ENCODE assay signal across 23 cellular contexts in the genomic region with DNA sequence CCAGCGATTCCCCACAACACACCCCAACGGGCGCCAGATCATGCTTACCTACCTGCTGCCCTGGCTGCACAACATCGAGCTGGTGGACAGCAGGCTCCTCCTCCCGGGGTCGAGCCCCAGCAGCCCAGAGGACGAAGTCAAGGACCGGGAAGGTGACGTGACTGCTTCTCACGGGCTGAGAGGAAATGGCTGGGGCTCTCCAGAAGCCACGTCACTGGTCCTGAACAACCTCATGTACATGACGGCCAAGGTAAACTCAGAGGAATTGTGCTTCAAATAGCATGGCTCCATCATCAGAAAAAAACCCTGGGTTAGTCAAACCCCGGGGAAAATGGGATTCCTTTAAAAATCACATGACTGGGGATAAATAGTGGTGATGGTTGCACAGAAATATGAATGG.
DNase-seq lines count a peak whose midpoint lies in the region; ATAC-seq, FAIRE-seq and TF ChIP-seq lines count a peak whose summit lies in the region.
"Had no signal": no experiment of that assay in that cellular context is flagged by ENCODE, and none has a peak within 500 bp of the region (broad histone marks: within the 10 kb centered on the region; RNA-seq: fewer than 3 reads in every experiment).

No MANE protein-coding gene starts in this region.

- CTCF ChIA-PET in WTC11 (lab: Charles Lee), result interaction anchor here (0.5 kb wide), 1 partner anchor 205 kb away, joined by 4 read pairs; no protein-coding TSS in a partner anchor

- ATAC-seq in WTC11, result 0 out of 2 replicates have a peak, but pooled peaks have one; percentile 19
- peak; percentile 56 for ATAC-seq in aorta (ENCODE audit: low FRiP score)
- no peak for ATAC-seq in GM21737 (IDR thresholded peaks at IDR 0.05; ENCODE audit: unreplicated experiment)
- ATAC-seq: HepG2 had no signal

- H4K20me1 ChIP-seq in osteoblast (ENCODE audit: insufficient read depth, low read length), result no peaks in the 10 kb centered on the region

- H3K9me3 Mint-ChIP-seq in WTC11, result no peaks in the 10 kb centered on the region
- H3K9me3 Mint-ChIP-seq: CD8-positive, alpha-beta memory T cell; GM23338 had no signal

- H2AFZ ChIP-seq in osteoblast (ENCODE audit: low read length), result no peak overlapping the region
- H2AFZ ChIP-seq: GM23338 had no signal

- in situ Hi-C loops in brain microvascular endothelial cell (cut with HindIII; ENCODE audit: low pct_ligation_motif_present, low sequenced_read_pairs), result no loop called here

- H3K27ac Mint-ChIP-seq in WTC11, result peak overlapping the region; percentile 21; the same call in 1 of the 2 replicates
- H3K27ac Mint-ChIP-seq: CD4-positive, CD25-positive, alpha-beta regulatory T cell; GM23338 had no signal

- H3K79me2 ChIP-seq in osteoblast (ENCODE audit: insufficient read depth, low read length), result no peaks in the 10 kb centered on the region

- no peaks in the 10 kb centered on the region for H3K9me3 ChIP-seq in osteoblast (ENCODE audit: low read depth, low read length)
- H3K9me3 ChIP-seq in aorta (ENCODE audit: control insufficient read depth, low read length), result no peaks in the 10 kb centered on the region
- H3K9me3 ChIP-seq in small intestine (ENCODE audit: control insufficient read depth, low read depth), result no peaks in the 10 kb centered on the region
- H3K9me3 ChIP-seq: BE2C had no signal

- FAIRE-seq in small intestine (lab: Jason Lieb, UNC), result no peak
- FAIRE-seq: A204.1, GM12891, H54, HepG2 had no signal

- no peaks in the 10 kb centered on the region for H3K36me3 Mint-ChIP-seq in WTC11
- H3K36me3 Mint-ChIP-seq: CD4-positive, CD25-positive, alpha-beta regulatory T cell had no signal

- no peak overlapping the region for H3K4me3 Mint-ChIP-seq in WTC11
- H3K4me3 Mint-ChIP-seq: CD4-positive, CD25-positive, alpha-beta regulatory T cell; CD8-positive, alpha-beta memory T cell; GM23338 had no signal

- no peak for TF ChIP-seq CTCF in WTC11 (IDR thresholded peaks at IDR 0.05)
- no peak for TF ChIP-seq CTCF in brain microvascular endothelial cell (IDR thresholded peaks at IDR 0.05; ENCODE audit: low read depth, low read length, missing control alignments)
- TF ChIP-seq CTCF in osteoblast (IDR thresholded peaks at IDR 0.05; ENCODE audit: extremely low read depth, low read depth, low read length), result no peak

- POLR2A ChIA-PET in WTC11 (lab: Charles Lee), result no interaction called here

- peaks cover 19% of the 10 kb centered on the region for H3K4me1 Mint-ChIP-seq in WTC11
- H3K4me1 Mint-ChIP-seq: CD4-positive, CD25-positive, alpha-beta regulatory T cell; CD8-positive, alpha-beta memory T cell had no signal

- H3K4me3 ChIP-seq in brain microvascular endothelial cell (ENCODE audit: low read depth, low read length), result no peak overlapping the region
- H3K4me3 ChIP-seq in osteoblast (ENCODE audit: insufficient read depth, low read length), result no peak overlapping the region
- H3K4me3 ChIP-seq in aorta (ENCODE audit: low read length in 2 of 2), result no peak overlapping the region
- no peak overlapping the region for H3K4me3 ChIP-seq in small intestine (ENCODE audit: low read depth in 1 of 2, low read length in 2 of 2)
- H3K4me3 ChIP-seq: GM23338 had no signal

- H3K27me3 Mint-ChIP-seq in WTC11 (ENCODE audit: low read depth), result no peaks in the 10 kb centered on the region

- no peak overlapping the region for H3K4me2 ChIP-seq in osteoblast (ENCODE audit: insufficient read depth, low read length)
- H3K4me2 ChIP-seq: GM23338 had no signal

- no peaks in the 10 kb centered on the region for H3K27me3 ChIP-seq in brain microvascular endothelial cell (replicated peaks)
- no peaks in the 10 kb centered on the region for H3K27me3 ChIP-seq in osteoblast (ENCODE audit: insufficient read depth, low read length)
- no peaks in the 10 kb centered on the region for H3K27me3 ChIP-seq in aorta (ENCODE audit: control insufficient read depth in 1 of 2, insufficient read depth in 2 of 2, low read length in 1 of 2)
- H3K27me3 ChIP-seq in small intestine (ENCODE audit: control insufficient read depth in 2 of 2, insufficient read depth in 2 of 2, low read length in 2 of 2), result no peaks in the 10 kb centered on the region
- H3K27me3 ChIP-seq: BE2C had no signal

- peaks cover 28% of the 10 kb centered on the region for H3K4me1 ChIP-seq in osteoblast (ENCODE audit: insufficient read depth, low read length)
- H3K4me1 ChIP-seq in aorta (ENCODE audit: control insufficient read depth in 1 of 2, insufficient read depth in 2 of 2, low read length in 2 of 2), result peaks cover 0 to 2% of the 10 kb centered on the region in 2 donors
- H3K4me1 ChIP-seq in small intestine (ENCODE audit: control insufficient read depth in 2 of 2, insufficient read depth in 1 of 2, low read depth in 1 of 2, low read length in 1 of 2), result no peaks in the 10 kb centered on the region

- H3K27ac ChIP-seq in brain microvascular endothelial cell (no peak overlapping the region), osteoblast (ENCODE audit: low read depth, low read length) (no peak overlapping the region), aorta (ENCODE audit: low read depth in 1 of 2, low read length in 2 of 2) (peak overlapping the region in 1 of 2 donors; percentile 44), small intestine (ENCODE audit: low read depth in 1 of 2, low read length in 1 of 2) (no peak overlapping the region)

- 37 to 40% methylated on average over 13 of the region's 13 CpGs for WGBS in aorta, 2 donors
- WGBS in small intestine, 3 donors, result 87 to 90% (median 89%) methylated on average over 13 of the region's 13 CpGs

- H3K36me3 ChIP-seq in brain microvascular endothelial cell (replicated peaks) (no peaks in the 10 kb centered on the region), osteoblast (ENCODE audit: insufficient read depth, low read length) (no peaks in the 10 kb centered on the region), aorta (ENCODE audit: control insufficient read depth in 1 of 2, insufficient read depth in 2 of 2, low read length in 1 of 2) (peaks cover 0 to 4% of the 10 kb centered on the region in 2 donors), small intestine (ENCODE audit: control insufficient read depth in 2 of 2, insufficient read depth in 2 of 2, low read length in 2 of 2) (no peaks in the 10 kb centered on the region)

- DNase-seq in WTC11 (ENCODE audit: low spot score) (no peak), brain microvascular endothelial cell (peak; percentile 15), osteoblast (ENCODE audit: insufficient read length, low spot score, missing footprints) (peak; percentile 62), aorta (peak; percentile 77 to 88), NCI-H2029 treated with DMSO at 0.1 percent for 48 hours (lab: John Stamatoyannopoulos, UW) (no peak), small intestine (no peak)
- DNase-seq: ACHN; BE2C; C1 segment of cervical spinal cord; CD4-positive, CD25-positive, alpha-beta regulatory T cell; CD8-positive, alpha-beta memory T cell; COR-L47; DMS 273 treated with DMSO at 0.1 percent for 48 hours; DMS53; DND-41; EL; HCEC 1CT had no signal

- intact Hi-C loops in aorta (cut with DNase I), result loop anchor here (5.0 to 10.0 kb wide), 2 partner anchors 47 to 184 kb away; no protein-coding TSS in a partner anchor

TF ChIP-seq in WTC11, 78 proteins besides CTCF, POLR2A, EP300 and RAD21 (continues in another document):
- no peak for TF ChIP-seq GRHL2 (CRISPR knock-in tag; IDR thresholded peaks at IDR 0.05; ENCODE audit: insufficient replicate concordance, severe bottlenecking)
- TF ChIP-seq, protein P1, sequence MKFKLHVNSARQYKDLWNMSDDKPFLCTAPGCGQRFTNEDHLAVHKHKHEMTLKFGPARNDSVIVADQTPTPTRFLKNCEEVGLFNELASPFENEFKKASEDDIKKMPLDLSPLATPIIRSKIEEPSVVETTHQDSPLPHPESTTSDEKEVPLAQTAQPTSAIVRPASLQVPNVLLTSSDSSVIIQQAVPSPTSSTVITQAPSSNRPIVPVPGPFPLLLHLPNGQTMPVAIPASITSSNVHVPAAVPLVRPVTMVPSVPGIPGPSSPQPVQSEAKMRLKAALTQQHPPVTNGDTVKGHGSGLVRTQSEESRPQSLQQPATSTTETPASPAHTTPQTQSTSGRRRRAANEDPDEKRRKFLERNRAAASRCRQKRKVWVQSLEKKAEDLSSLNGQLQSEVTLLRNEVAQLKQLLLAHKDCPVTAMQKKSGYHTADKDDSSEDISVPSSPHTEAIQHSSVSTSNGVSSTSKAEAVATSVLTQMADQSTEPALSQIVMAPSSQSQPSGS (CRISPR knock-in tag; IDR thresholded peaks at IDR 0.05; ENCODE audit: borderline replicate concordance, low read depth), result no peak
- TF ChIP-seq, protein P2, sequence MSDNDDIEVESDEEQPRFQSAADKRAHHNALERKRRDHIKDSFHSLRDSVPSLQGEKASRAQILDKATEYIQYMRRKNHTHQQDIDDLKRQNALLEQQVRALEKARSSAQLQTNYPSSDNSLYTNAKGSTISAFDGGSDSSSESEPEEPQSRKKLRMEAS (CRISPR knock-in tag; IDR thresholded peaks at IDR 0.05), result no peak
- no peak for TF ChIP-seq NR1H2 (CRISPR knock-in tag; IDR thresholded peaks at IDR 0.05)
- no peak for TF ChIP-seq MXD4 (CRISPR knock-in tag; IDR thresholded peaks at IDR 0.05; ENCODE audit: borderline replicate concordance)
- no peak for TF ChIP-seq CBFB (CRISPR knock-in tag; IDR thresholded peaks at IDR 0.05; ENCODE audit: low read depth)
- no peak for TF ChIP-seq NFATC4 (CRISPR knock-in tag; IDR thresholded peaks at IDR 0.05)
- no peak for TF ChIP-seq ZNF396 (CRISPR knock-in tag; IDR thresholded peaks at IDR 0.05; ENCODE audit: borderline replicate concordance)
- TF ChIP-seq, protein P3, sequence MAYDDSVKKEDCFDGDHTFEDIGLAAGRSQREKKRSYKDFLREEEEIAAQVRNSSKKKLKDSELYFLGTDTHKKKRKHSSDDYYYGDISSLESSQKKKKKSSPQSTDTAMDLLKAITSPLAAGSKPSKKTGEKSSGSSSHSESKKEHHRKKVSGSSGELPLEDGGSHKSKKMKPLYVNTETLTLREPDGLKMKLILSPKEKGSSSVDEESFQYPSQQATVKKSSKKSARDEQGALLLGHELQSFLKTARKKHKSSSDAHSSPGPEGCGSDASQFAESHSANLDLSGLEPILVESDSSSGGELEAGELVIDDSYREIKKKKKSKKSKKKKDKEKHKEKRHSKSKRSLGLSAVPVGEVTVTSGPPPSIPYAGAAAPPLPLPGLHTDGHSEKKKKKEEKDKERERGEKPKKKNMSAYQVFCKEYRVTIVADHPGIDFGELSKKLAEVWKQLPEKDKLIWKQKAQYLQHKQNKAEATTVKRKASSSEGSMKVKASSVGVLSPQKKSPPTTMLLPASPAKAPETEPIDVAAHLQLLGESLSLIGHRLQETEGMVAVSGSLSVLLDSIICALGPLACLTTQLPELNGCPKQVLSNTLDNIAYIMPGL (CRISPR knock-in tag; IDR thresholded peaks at IDR 0.05), result no peak

Comparison
In these comparisons a context has a peak if more than half of its experiments do, and no peak if none do; other contexts are left out.
1. DNase-seq: peak in brain microvascular endothelial cell (single experiment), osteoblast (single experiment) and aorta (2 of 2); none in WTC11 (single experiment), NCI-H2029 treated with DMSO at 0.1 percent for 48 hours (single experiment) and small intestine (single experiment).